In the genomic region with DNA sequence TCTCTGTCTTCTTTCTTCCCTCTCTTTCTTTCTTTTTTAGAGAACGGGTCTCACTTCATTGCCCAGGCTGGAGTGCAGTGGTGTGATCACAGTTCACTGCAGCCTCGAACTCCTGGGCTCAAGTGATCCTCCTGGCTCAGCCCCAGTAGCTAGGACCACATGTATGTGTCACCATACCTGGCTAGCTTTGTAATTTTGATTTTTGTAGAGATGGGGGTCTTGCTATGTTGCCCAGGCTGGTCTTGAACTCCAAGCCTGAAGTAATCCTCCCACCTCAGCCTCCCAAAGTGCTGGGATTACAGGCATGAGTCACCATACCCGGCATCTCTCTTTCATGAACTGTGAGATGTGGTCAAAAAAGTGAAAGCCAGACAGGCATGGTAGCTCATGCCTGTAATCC, we compare ENCODE assay signal across 10 cellular contexts. TPM values are rescaled to one million over a fixed set of nuclear protein-coding genes. Genes with fewer than 3 reads are reported as not detected.
"Had no signal": no experiment of that assay in that cellular context is flagged by ENCODE, and none has a peak within 500 bp of the region (broad histone marks: within the 10 kb centered on the region; RNA-seq: fewer than 3 reads in every experiment).

No MANE protein-coding gene starts in this region.

RNA-seq across cellular contexts. Expression of a gene that starts 40.4 kb away (rescaled TPM):
- total RNA-seq: activated CD4-positive, alpha-beta memory T cell treated with anti-CD3 and anti-CD28 coated beads for 36 hours; activated CD4-positive, alpha-beta T cell treated with anti-CD3 and anti-CD28 coated beads for 36 hours; activated T-cell treated with anti-CD3 and anti-CD28 coated beads, Interleukin-2, amount 50 U/mL, for 4 hours; activated T-helper 1 cell treated with anti-CD3 and anti-CD28 coated beads, Interleukin-12 subunit alpha, Interleukin-12 subunit beta, Interleukin-2, Interleukin-4 antibody, amounts not matched to agents 30 ng/mL and 10 ng/mL and 1 ng/mL, durations not matched to agents 14 hours and 24 hours and 36 hours; bronchial epithelial cell; NCI-H460; Right ventricle myocardium inferior; SK-MEL-5; T-cell; T-helper 17 cell had no signal

RNA-seq across cellular contexts. Expression of a gene that starts 40.6 kb away (rescaled TPM):
- total RNA-seq: bronchial epithelial cell, NCI-H460, SK-MEL-5 had no signal
